12 cellular contexts compared by ENCODE assay signal in genomic region chr1:25754421-25755195, GRCh38. TPM values are rescaled to one million over a fixed set of nuclear protein-coding genes. Genes with fewer than 3 reads are reported as not detected.
DNase-seq lines count a peak whose midpoint lies in the region; ATAC-seq, FAIRE-seq and TF ChIP-seq lines count a peak whose summit lies in the region.
"Had no signal": no experiment of that assay in that cellular context is flagged by ENCODE, and none has a peak within 500 bp of the region (broad histone marks: within the 10 kb centered on the region; RNA-seq: fewer than 3 reads in every experiment).

No MANE protein-coding gene starts in this region.

- H2BK12ac ChIP-seq in neuronal stem cell (ENCODE audit: low read length): peak overlapping the region; percentile 91

- H3K4ac ChIP-seq in neuronal stem cell (ENCODE audit: low read length): no peak overlapping the region

- H2AFZ ChIP-seq in GM12878 (ENCODE audit: control insufficient read depth, low read depth, low read length): no peak overlapping the region
- H2AFZ ChIP-seq in neuronal stem cell (ENCODE audit: low read length): no peak overlapping the region

- no peak overlapping the region for H3K14ac ChIP-seq in neuronal stem cell (ENCODE audit: low read length)

- peaks cover 3 to 6% of the 10 kb centered on the region in 2 experiments for H3K27me3 ChIP-seq in GM12878 (replicated peaks in 1 of 2; ENCODE audit: control insufficient read depth in 2 of 2, insufficient read depth in 2 of 2, low read length in 1 of 2)
- no peaks in the 10 kb centered on the region for H3K27me3 ChIP-seq in neuronal stem cell (ENCODE audit: control insufficient read depth in 3 of 3, insufficient read depth in 3 of 3, low read depth in 1 of 3, low read length in 3 of 3)
- H3K27me3 ChIP-seq: neutrophil, upper lobe of right lung had no signal

- POLR2A ChIA-PET in GM12878 (lab: Charles Lee): interaction anchor here (0.6 kb wide), 1 partner anchor 176 kb away, joined by 3 read pairs; no protein-coding TSS in a partner anchor

- H3K4me3 ChIP-seq in GM12878 (no peak overlapping the region), neuronal stem cell (ENCODE audit: low read length in 2 of 2) (no peak overlapping the region)
- H3K4me3 ChIP-seq: upper lobe of right lung had no signal

- H3K4me2 ChIP-seq in GM12878 (ENCODE audit: control insufficient read depth, insufficient read depth): no peak overlapping the region
- no peak overlapping the region for H3K4me2 ChIP-seq in neuronal stem cell (ENCODE audit: insufficient read depth, low read length, poor library complexity, severe bottlenecking)

- no peak for FAIRE-seq in GM12878 (lab: Jason Lieb, UNC)
- FAIRE-seq: endometrium had no signal

- H3K9ac ChIP-seq in GM12878 (ENCODE audit: control insufficient read depth, insufficient read depth, low read length): no peak overlapping the region
- H3K9ac ChIP-seq in neuronal stem cell (ENCODE audit: low read depth, low read length, poor library complexity): no peak overlapping the region

- DNase-seq in COR-L47 (lab: John Stamatoyannopoulos, UW): peak; percentile 66
- DNase-seq in NCI-H345 (lab: John Stamatoyannopoulos, UW): peak; percentile 83
- no peak for DNase-seq in GM12878 (ENCODE audit: low read depth, low spot score)
- no peak for DNase-seq in neuronal stem cell (ENCODE audit: low spot score)
- no peak for DNase-seq in SIG-M5 (lab: John Stamatoyannopoulos, UW)
- no peak for DNase-seq in COLO829 (ENCODE audit: low spot score)
- DNase-seq in activated CD4-positive, CD25-positive, alpha-beta regulatory T cell (lab: John Stamatoyannopoulos, UW): no peak
- DNase-seq in NCI-H2227 (lab: John Stamatoyannopoulos, UW; ENCODE audit: unreplicated experiment): no peak
- DNase-seq: GOT3, upper lobe of right lung had no signal

- H2BK15ac ChIP-seq in neuronal stem cell (ENCODE audit: low read length): no peak overlapping the region

- H2AK5ac ChIP-seq in neuronal stem cell (ENCODE audit: low read depth, low read length): peak overlapping the region; percentile 79

- peak overlapping the region; percentile 79 for H3K18ac ChIP-seq in neuronal stem cell (ENCODE audit: low read length)

- TF ChIP-seq POLR2A in GM12878 (IDR thresholded peaks at IDR 0.05; ENCODE audit: low read depth, low read length): no peak

- BruUV-seq in GM12878 (replicated peaks; lab: Mats Ljungman, UMichigan): no TSS peak

- H4K8ac ChIP-seq in neuronal stem cell (ENCODE audit: low read depth, low read length): no peak overlapping the region

- no peaks in the 10 kb centered on the region for H3K4me1 ChIP-seq in GM12878 (ENCODE audit: control insufficient read depth, insufficient read depth, low read length)
- H3K4me1 ChIP-seq in neuronal stem cell (ENCODE audit: control insufficient read depth in 2 of 2, insufficient read depth in 1 of 2, low read depth in 1 of 2, low read length in 2 of 2): peaks cover 14 to 23% of the 10 kb centered on the region in 2 donors
- H3K4me1 ChIP-seq: upper lobe of right lung had no signal

- H4K20me1 ChIP-seq in GM12878 (ENCODE audit: control insufficient read depth, insufficient read depth): peaks cover 3% of the 10 kb centered on the region; the same call in 1 of the 2 replicates

- SMC1A ChIA-PET in GM12878 (lab: Charles Lee; ENCODE audit: uncharacterized antibody, unreplicated experiment): no interaction called here

- H3K9me3 ChIP-seq in GM12878 (replicated peaks; ENCODE audit: control insufficient read depth, insufficient read depth, low read length) (no peaks in the 10 kb centered on the region), neuronal stem cell (replicated peaks in 1 of 2; ENCODE audit: control insufficient read depth in 2 of 2, insufficient read depth in 1 of 2, low read depth in 1 of 2, low read length in 2 of 2) (no peaks in the 10 kb centered on the region)
- H3K9me3 ChIP-seq: neutrophil, upper lobe of right lung had no signal

- TF ChIP-seq CTCF in GM12878 (IDR thresholded peaks at IDR 0.05 in 2 of 3, conservative IDR thresholded peaks at IDR 0.05 in 1 of 3; ENCODE audit: control insufficient read depth in 2 of 3, extremely low read depth in 1 of 3, insufficient read depth in 1 of 3, low read depth in 3 of 3, low read length in 3 of 3): no peak

- TF ChIP-seq EP300 in GM12878 (IDR thresholded peaks at IDR 0.05; ENCODE audit: borderline replicate concordance in 1 of 2, control insufficient read depth in 1 of 2, low read depth in 2 of 2, low read length in 2 of 2): no peak

- H3K79me2 ChIP-seq in GM12878 (ENCODE audit: control insufficient read depth, insufficient read depth, low read length): no peaks in the 10 kb centered on the region

- no peak overlapping the region for H2BK120ac ChIP-seq in neuronal stem cell (ENCODE audit: low read depth, low read length)

- RAD21 ChIA-PET in GM12878 (lab: Charles Lee; ENCODE audit: unreplicated experiment): no interaction called here

- in situ Hi-C loops in GM12878 (cut with MboI): no loop called here

- 13% methylated on average over 18 of the region's 18 CpGs for WGBS in GM12878 (ENCODE audit: insufficient coverage, insufficient replicate concordance, low lambda C conversion rate, missing lambda C conversion rate)
- no CpG with 5 or more reads among the region's 18 CpGs for WGBS in neuronal stem cell (ENCODE audit: extremely low coverage in 2 of 2, insufficient read length in 2 of 2, insufficient replicate concordance in 1 of 2), 2 donors

- H3K23ac ChIP-seq in neuronal stem cell (ENCODE audit: low read depth, low read length, poor library complexity): no peak overlapping the region

- no peaks in the 10 kb centered on the region for H3K79me1 ChIP-seq in neuronal stem cell (ENCODE audit: low read depth, low read length)

- ATAC-seq in GM12878: no peak; the same call in 2 of the 3 replicates
- ATAC-seq: upper lobe of right lung had no signal

- H4K91ac ChIP-seq in neuronal stem cell (ENCODE audit: low read depth, low read length, poor library complexity): peak overlapping the region; percentile 10

- no peaks in the 10 kb centered on the region for H3K36me3 ChIP-seq in GM12878 (ENCODE audit: control insufficient read depth in 2 of 2, insufficient read depth in 2 of 2, low read length in 1 of 2)
- H3K36me3 ChIP-seq in neuronal stem cell (replicated peaks in 1 of 2; ENCODE audit: control insufficient read depth in 2 of 2, insufficient read depth in 2 of 2, low read length in 2 of 2): no peaks in the 10 kb centered on the region
- H3K36me3 ChIP-seq: neutrophil, upper lobe of right lung had no signal

- CTCF ChIA-PET in GM12878 (lab: Yijun Ruan, JAX): interaction anchor here (0.9 kb wide), 1 partner anchor 41 kb away, joined by 3 read pairs; no protein-coding TSS in a partner anchor

- H2BK5ac ChIP-seq in neuronal stem cell (ENCODE audit: low read length): peak overlapping the region; percentile 4

- 0 out of 2 replicates have a peak, but pooled peaks have one; percentile 2 for TF ChIP-seq RAD21 in GM12878 (IDR thresholded peaks at IDR 0.05; ENCODE audit: insufficient read depth, low read depth, low read length)

- H3K27ac ChIP-seq in GM12878 (ENCODE audit: control insufficient read depth, insufficient read depth): no peak overlapping the region
- H3K27ac ChIP-seq in neuronal stem cell (replicated peaks; ENCODE audit: low read length): no peak overlapping the region
- H3K27ac ChIP-seq: neutrophil, upper lobe of right lung had no signal

- intact Hi-C loops in GM12878 (cut with micrococcal nuclease; ENCODE audit: unreplicated experiment): no loop called here

TF ChIP-seq in GM12878, 131 proteins besides CTCF, POLR2A, EP300 and RAD21 (continues in another document):
- TF ChIP-seq SREBF2 (IDR thresholded peaks at IDR 0.05; ENCODE audit: low read length) (no peak), CEBPB (IDR thresholded peaks at IDR 0.05; ENCODE audit: borderline replicate concordance in 1 of 2, low read depth in 2 of 2, low read length in 2 of 2) (no peak), SPI1 (IDR thresholded peaks at IDR 0.05; ENCODE audit: borderline replicate concordance, insufficient read depth, low read depth, low read length) (no peak), ATF7 (IDR thresholded peaks at IDR 0.05; ENCODE audit: low read depth) (no peak), BHLHE40 (IDR thresholded peaks at IDR 0.05; ENCODE audit: borderline replicate concordance in 1 of 2, low read depth in 2 of 2, low read length in 1 of 2) (no peak)

RNA-seq across cellular contexts. Expression of gene SELENON, which starts 45.4 kb away (rescaled TPM):
- total RNA-seq in GM12878 (2013; cell fraction: nucleolus; rRNA removed): 7.2 and 8.2 TPM in 2 replicates
- total RNA-seq in GM12878 (2014; rRNA removed) (0.85 and 0.87 TPM in 2 replicates), GM12878 (2014; rRNA removed; fragmentation: Illumina TruSeq; extraction: Trizol) (0.88 and 1.0 TPM in 2 replicates), GM12878 (2021) (4.1 and 5.1 TPM in 2 replicates)
- 1.4 TPM for polyA plus RNA-seq in GM12878 (2011; ENCODE audit: low read depth)
- polyA plus RNA-seq in GM12878 (2011; rRNA removed) (0.59 and 0.75 TPM in 2 replicates), GM12878 (2014; fragmentation: Illumina TruSeq; extraction: Trizol) (2.1 and 3.1 TPM in 2 replicates), GM12878 (2014; fragmentation: Nextera tagmentation; extraction: Ambion mirVana) (under 1 TPM; 0.07 to 0.18 TPM), GM12878 (2014; rRNA removed) (1.8 and 2.1 TPM in 2 replicates), GM12878 (2016; fragmentation: Nextera tagmentation; extraction: Ambion mirVana) (under 1 TPM; 0.10 to 0.12 TPM)
- 1.5 and 2.0 TPM in 2 replicates for polyA plus RNA-seq in GM12878 (2011; cell fraction: cytosol; rRNA removed)
- polyA plus RNA-seq in GM12878 (2011; cell fraction: nucleus; rRNA removed): 1.7 and 1.8 TPM in 2 replicates
- 2.4 and 2.5 TPM in 2 replicates for polyA plus RNA-seq in GM12878 (2012)
- polyA minus RNA-seq in GM12878 (2011; rRNA and poly(A)+ RNA removed): 0.59 and 1.2 TPM in 2 replicates
- 1.7 and 2.2 TPM in 2 replicates for polyA minus RNA-seq in GM12878 (2011; cell fraction: cytosol; rRNA and poly(A)+ RNA removed)
- polyA minus RNA-seq in GM12878 (2011; cell fraction: nucleus; rRNA and poly(A)+ RNA removed): 0.36 and 0.67 TPM in 2 replicates
- 92.8 TPM for polyA plus RNA-seq in neuronal stem cell (2013, experiment 1 of 2)
- polyA plus RNA-seq in neuronal stem cell (2013, experiment 2 of 2): 91.3 TPM

Comparison
In these comparisons a context has a peak if more than half of its experiments do, and no peak if none do; other contexts are left out.
1. DNase-seq: peak in COR-L47 (single experiment) and NCI-H345 (single experiment); none in GM12878 (single experiment), neuronal stem cell (single experiment), SIG-M5 (single experiment), COLO829 (single experiment), activated CD4-positive, CD25-positive, alpha-beta regulatory T cell (0 of 4) and NCI-H2227 (single experiment).